In the genomic region with DNA sequence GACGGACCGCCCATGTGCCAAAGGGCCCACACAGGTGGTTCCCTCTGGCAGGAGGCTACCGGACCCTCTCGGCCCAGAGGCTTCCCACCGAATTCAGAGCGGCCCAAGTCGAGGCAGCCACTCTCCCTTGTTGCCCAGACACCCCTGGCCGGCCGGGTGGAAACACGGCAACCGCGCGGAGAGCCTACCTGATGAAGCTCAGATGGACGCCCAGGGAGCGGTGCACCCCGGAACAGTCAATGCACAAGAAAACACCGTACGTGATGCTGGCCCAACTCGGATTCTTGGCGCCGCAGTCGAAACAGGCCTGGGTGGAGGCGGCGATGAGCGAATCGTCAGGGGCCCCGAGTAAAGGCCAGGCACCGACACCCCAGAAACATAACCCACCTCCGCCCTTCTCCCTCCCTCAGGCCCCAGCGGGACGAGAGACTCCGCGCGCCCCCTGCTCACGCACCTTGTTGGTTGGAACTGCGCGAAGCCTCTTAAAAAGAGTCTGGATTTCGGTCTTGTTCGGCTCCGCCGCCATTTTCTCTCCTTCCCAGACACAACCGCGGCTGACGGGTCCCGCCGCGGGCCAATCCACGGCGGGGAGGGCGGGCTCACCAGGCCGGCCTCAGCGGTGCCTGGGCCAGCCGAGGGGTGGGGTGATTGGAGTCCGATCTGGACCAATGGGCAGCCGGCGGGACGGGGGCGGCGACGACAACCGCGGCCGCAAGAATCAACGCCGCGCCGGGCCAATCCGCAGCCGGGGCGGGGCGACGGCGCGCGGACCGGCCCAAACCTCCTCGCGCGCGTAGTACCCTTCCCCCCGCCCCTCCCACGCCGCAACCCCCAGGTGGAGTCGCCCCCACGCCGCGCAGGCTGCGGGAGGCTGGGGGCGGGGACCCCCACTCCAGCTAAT, we compare ENCODE assay signal across 8 cellular contexts. TPM values are rescaled to one million over a fixed set of nuclear protein-coding genes. Genes with fewer than 3 reads are reported as not detected.
DNase-seq lines count a peak whose midpoint lies in the region; ATAC-seq and TF ChIP-seq lines count a peak whose summit lies in the region.

A gene (minus strand): TSS at position 552 of the 901 bp plus-strand sequence. CDS start 26 bp downstream, at position 526.

- H3K4me3 ChIP-seq in prostate gland = peak within 1 kb of the TSS; percentile 72 to 84

- peaks cover 2% of the 10 kb centered on the region for H3K36me3 Mint-ChIP-seq in T-helper 17 cell (ENCODE audit: low read depth)

- peaks cover 25% of the 10 kb centered on the region for H3K4me1 Mint-ChIP-seq in T-helper 17 cell

- TF ChIP-seq CTCF in prostate gland (IDR thresholded peaks at IDR 0.05) = peak in 1 of 4 experiments; percentile 3

- peak within 1 kb of the TSS; percentile 95 for H3K27ac Mint-ChIP-seq in T-helper 17 cell

- under 1% methylated on average over 62 of the region's 89 CpGs for WGBS in prostate gland

- H3K9me3 ChIP-seq in T-helper 17 cell (ENCODE audit: control insufficient read depth, low read length, poor library complexity, severe bottlenecking) (no peaks in the 10 kb centered on the region), prostate gland (no peaks in the 10 kb centered on the region)

- intact Hi-C loops in left cardiac atrium (cut with DNase I) (loop anchor here in 1 of 2 donors (5.0 kb wide), 2 partner anchors 41 to 81 kb away; a partner anchor contains a TSS), prostate gland (cut with DNase I) (loop anchor here (2.0 to 5.0 kb wide), 3 partner anchors 41 to 176 kb away; a partner anchor contains a TSS)

- peaks cover 16% of the 10 kb centered on the region for H3K4me1 ChIP-seq in prostate gland (replicated peaks)

- DNase-seq in NCI-H1694 (lab: John Stamatoyannopoulos, UW) (peak; percentile 59), T-helper 17 cell (peak; percentile 93 to 94 (median 94)), amniotic stem cell (lab: John Stamatoyannopoulos, UW) (peak; percentile 98), left cardiac atrium (peak; percentile 97), prostate gland (ENCODE audit: low spot score) (peak; percentile 98), ureter (ENCODE audit: low spot score) (peak; percentile 97)

- H3K27me3 Mint-ChIP-seq in T-helper 17 cell = no peaks in the 10 kb centered on the region

- no peaks in the 10 kb centered on the region for H3K27me3 ChIP-seq in prostate gland (replicated peaks; ENCODE audit: insufficient read depth)

- H3K27ac ChIP-seq in prostate gland = peak within 1 kb of the TSS; percentile 97 to 100

- ATAC-seq in GM18499 (IDR thresholded peaks at IDR 0.05; ENCODE audit: insufficient read depth, unreplicated experiment) = peak; percentile 59
- peak; percentile 92 for ATAC-seq in HG02885 (IDR thresholded peaks at IDR 0.05; ENCODE audit: poor library complexity, unreplicated experiment)
- peak; percentile 94 for ATAC-seq in T-helper 17 cell
- ATAC-seq in left cardiac atrium = peak; percentile 95 to 96

- TF ChIP-seq POLR2A in prostate gland (IDR thresholded peaks at IDR 0.05) = peak; percentile 32

- H3K4me3 Mint-ChIP-seq in T-helper 17 cell = peak within 1 kb of the TSS; percentile 96

- peaks cover 0 to 3% of the 10 kb centered on the region in 2 donors for H3K36me3 ChIP-seq in prostate gland

RNA-seq across cellular contexts. Expression of the gene that starts here (rescaled TPM):
- total RNA-seq in T-helper 17 cell (100 to 1,000 TPM; 181 to 189 TPM), left cardiac atrium (10 to 100 TPM; 41.4 to 54.4 TPM), prostate gland (100 to 1,000 TPM; 111 to 146 TPM), ureter (105 TPM)

Comparison
In these comparisons a context has a peak if more than half of its experiments do, and no peak if none do; other contexts are left out.
1. Peak in every context shown above with its lines: DNase-seq, ATAC-seq, H3K4me3 ChIP-seq and H3K27ac ChIP-seq.